ENCODE assay signal across 8 cellular contexts in genomic region chr19:39428309-39429112, GRCh38. TPM values are rescaled to one million over a fixed set of nuclear protein-coding genes. Genes with fewer than 3 reads are reported as not detected.
DNase-seq lines count a peak whose midpoint lies in the region; ATAC-seq and TF ChIP-seq lines count a peak whose summit lies in the region.

No MANE protein-coding gene starts in this region.

- WGBS in adrenal gland, 4 donors = 25 to 59% (median 42%) methylated on average over 10 to 22 of the region's 22 CpGs
- 35 to 37% methylated on average over 22 of the region's 22 CpGs for WGBS in sigmoid colon, 2 donors

- ATAC-seq in HG03095 (IDR thresholded peaks at IDR 0.05; ENCODE audit: unreplicated experiment) (no peak), HG03108 (IDR thresholded peaks at IDR 0.05; ENCODE audit: unreplicated experiment) (no peak)

- peak; percentile 48 for DNase-seq in G401 (ENCODE audit: low spot score)
- DNase-seq in adrenal gland = peak in 6 of 7 donors; percentile 70 to 86 (median 78)
- peak; percentile 93 for DNase-seq in hepatic stellate cell (ENCODE audit: low spot score)
- DNase-seq in sigmoid colon = peak; percentile 88
- no peak for DNase-seq in NCI-H1436 treated with DMSO at 0.1 percent for 48 hours (lab: John Stamatoyannopoulos, UW)
- no peak for DNase-seq in activated CD4-positive, CD25-positive, alpha-beta regulatory T cell (lab: John Stamatoyannopoulos, UW)

- peaks cover 0 to 18% of the 10 kb centered on the region in 2 donors for H3K36me3 ChIP-seq in adrenal gland (replicated peaks in 1 of 2)
- peaks cover 11 to 32% (median 22%) of the 10 kb centered on the region in 4 donors for H3K36me3 ChIP-seq in sigmoid colon

- H3K4me1 ChIP-seq in adrenal gland (replicated peaks in 1 of 2) = peaks cover 10 to 13% of the 10 kb centered on the region in 2 donors
- H3K4me1 ChIP-seq in sigmoid colon = peaks cover 0 to 34% (median 25%) of the 10 kb centered on the region in 4 donors

- intact Hi-C loops in adrenal gland (cut with DNase I) (no loop called here), sigmoid colon (cut with DNase I) (no loop called here)

- no peak for TF ChIP-seq CTCF in adrenal gland (IDR thresholded peaks at IDR 0.05)
- no peak for TF ChIP-seq CTCF in sigmoid colon (IDR thresholded peaks at IDR 0.05)

- TF ChIP-seq EP300 in sigmoid colon (IDR thresholded peaks at IDR 0.05) = no peak

- TF ChIP-seq POLR2A in adrenal gland (IDR thresholded peaks at IDR 0.05) = no peak
- TF ChIP-seq POLR2A in sigmoid colon (IDR thresholded peaks at IDR 0.05) = no peak

- in situ Hi-C loops in G401 (cut with HindIII; ENCODE audit: low sequenced_read_pairs) = no loop called here

- H3K4me3 ChIP-seq in adrenal gland (no peak overlapping the region), sigmoid colon (peak overlapping the region in 1 of 4 donors; percentile 8)

- H3K27me3 ChIP-seq in adrenal gland (no peaks in the 10 kb centered on the region), sigmoid colon (no peaks in the 10 kb centered on the region)

- H3K9me3 ChIP-seq in adrenal gland (replicated peaks in 1 of 3) = no peaks in the 10 kb centered on the region
- no peaks in the 10 kb centered on the region for H3K9me3 ChIP-seq in sigmoid colon

- H3K27ac ChIP-seq in adrenal gland = peak overlapping the region in 4 of 5 donors; percentile 38 to 81 (median 62)
- peak overlapping the region; percentile 81 to 91 (median 86) for H3K27ac ChIP-seq in sigmoid colon

RNA-seq across cellular contexts. Expression of gene RPS16, which starts 7.2 kb away (rescaled TPM):
- 167 and 180 TPM in 2 replicates for total RNA-seq in G401 (2014; rRNA removed; shearing (Covaris generic))
- total RNA-seq in adrenal gland (1,000 to 10,000 TPM in 6 of 8 donors, 100 to 1,000 TPM in 2; 848 to 1,939 (median 1,279) TPM), sigmoid colon (1,000 to 10,000 TPM; 1,648 to 4,043 (median 3,423) TPM)
- polyA plus RNA-seq in adrenal gland (1,000 to 10,000 TPM; 1,071 to 2,033 (median 1,152) TPM), sigmoid colon (1,000 to 10,000 TPM; 2,119 to 4,564 (median 2,918) TPM)

RNA-seq across cellular contexts. Expression of gene PLEKHG2, which starts 16.0 kb away (rescaled TPM):
- total RNA-seq in G401 (2014; rRNA removed; shearing (Covaris generic)) = 18.3 and 21.3 TPM in 2 replicates
- total RNA-seq in adrenal gland = 10 to 100 TPM; 11.3 to 23.4 (median 18.1) TPM
- polyA plus RNA-seq in adrenal gland = 10 to 100 TPM in 2 of 3 donors, 1 to 10 TPM in 1; 3.6 to 44.8 (median 16.3) TPM
- total RNA-seq in sigmoid colon = 10 to 100 TPM in 3 of 4 donors, 1 to 10 TPM in 1; 8.2 to 28.8 (median 12.5) TPM
- 10 to 100 TPM in 1 of 3 donors, under 1 TPM in 2; 0.60 to 14.9 (median 0.69) TPM for polyA plus RNA-seq in sigmoid colon

RNA-seq across cellular contexts. Expression of gene SUPT5H, which starts 16.9 kb away (rescaled TPM):
- total RNA-seq in G401 (2014; rRNA removed; shearing (Covaris generic)) = 84.8 and 92.4 TPM in 2 replicates
- total RNA-seq in adrenal gland (100 to 1,000 TPM in 3 of 8 donors, 10 to 100 TPM in 5; 42.0 to 145 (median 88.0) TPM), sigmoid colon (100 to 1,000 TPM in 2 of 4 donors, 10 to 100 TPM in 2; 72.1 to 104 (median 89.1) TPM)
- polyA plus RNA-seq in adrenal gland (100 to 1,000 TPM; 107 to 612 (median 233) TPM), sigmoid colon (100 to 1,000 TPM in 1 of 3 donors, 10 to 100 TPM in 2; 52.3 to 112 (median 67.5) TPM)

RNA-seq across cellular contexts. Expression of gene ZFP36, which starts 21.9 kb away (rescaled TPM):
- 1.1 and 1.9 TPM in 2 replicates for total RNA-seq in G401 (2014; rRNA removed; shearing (Covaris generic))
- total RNA-seq in adrenal gland = 100 to 1,000 TPM in 3 of 8 donors, 10 to 100 TPM in 5; 46.8 to 187 (median 86.7) TPM
- 100 to 1,000 TPM in 2 of 3 donors, 10 to 100 TPM in 1; 64.8 to 193 (median 113) TPM for polyA plus RNA-seq in adrenal gland
- total RNA-seq in sigmoid colon = 100 to 1,000 TPM in 3 of 4 donors, 10 to 100 TPM in 1; 78.1 to 320 (median 190) TPM
- 100 to 1,000 TPM; 112 to 298 (median 228) TPM for polyA plus RNA-seq in sigmoid colon

RNA-seq across cellular contexts. Expression of gene MED29, which starts 37.3 kb away (rescaled TPM):
- total RNA-seq in G401 (2014; rRNA removed; shearing (Covaris generic)) = 35.9 and 71.8 TPM in 2 replicates
- 100 to 1,000 TPM in 1 of 8 donors, 10 to 100 TPM in 7; 44.1 to 221 (median 65.3) TPM for total RNA-seq in adrenal gland
- 10 to 100 TPM; 43.6 to 49.6 (median 49.2) TPM for polyA plus RNA-seq in adrenal gland
- total RNA-seq in sigmoid colon = 10 to 100 TPM; 25.2 to 44.6 (median 33.7) TPM
- 10 to 100 TPM; 22.8 to 33.5 (median 31.0) TPM for polyA plus RNA-seq in sigmoid colon

Comparison
In these comparisons a context has a peak if more than half of its experiments do, and no peak if none do; other contexts are left out.
1. DNase-seq: peak in G401 (single experiment), adrenal gland (6 of 7), hepatic stellate cell (single experiment) and sigmoid colon (single experiment); none in NCI-H1436 treated with DMSO at 0.1 percent for 48 hours (single experiment) and activated CD4-positive, CD25-positive, alpha-beta regulatory T cell (0 of 4).